Comparison of ENCODE assay signal across 21 cellular contexts in the genomic region with DNA sequence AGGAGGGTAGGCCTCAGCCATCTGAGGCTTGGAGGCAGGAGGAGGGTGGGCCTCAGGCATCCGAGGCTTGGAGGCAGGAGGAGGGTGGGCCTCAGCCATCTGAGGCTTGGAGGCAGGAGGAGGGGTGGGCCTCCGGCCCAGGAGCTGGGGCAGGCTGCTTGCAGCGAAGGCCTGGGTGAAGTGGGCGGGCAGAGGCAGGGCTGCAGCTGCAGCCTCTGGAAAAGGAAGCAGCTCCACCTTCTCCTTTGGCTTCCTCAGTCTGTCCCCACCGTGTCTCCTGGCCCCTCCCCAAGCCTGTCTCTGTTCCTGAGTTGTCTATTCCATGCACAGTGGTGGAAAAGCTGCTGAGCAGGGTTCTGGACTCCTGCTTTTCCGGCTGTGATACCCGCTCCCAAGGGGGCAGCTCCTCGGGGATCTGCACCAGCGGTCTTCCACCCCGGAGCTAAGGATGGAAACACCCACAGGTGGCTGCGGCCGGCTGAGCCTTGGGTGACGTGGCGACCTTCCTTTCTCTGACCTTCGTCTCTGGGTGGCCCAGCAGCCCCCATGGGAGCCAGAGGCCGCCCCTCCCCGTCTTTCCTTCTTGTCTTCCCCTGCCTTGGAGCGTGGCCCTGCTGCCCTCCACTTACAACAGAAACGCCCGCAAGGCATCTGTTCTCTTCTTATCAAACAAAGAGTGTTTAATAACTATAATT.
"Had no signal": no experiment of that assay in that cellular context is flagged by ENCODE, and none has a peak within 500 bp of the region (broad histone marks: within the 10 kb centered on the region; RNA-seq: fewer than 3 reads in every experiment).

No MANE protein-coding gene starts in this region.

- H3K9me3 Mint-ChIP-seq: activated B cell treated with CpG ODN at 0.5 μM for 24 hours; activated CD8-positive, alpha-beta T cell treated with anti-CD3 and anti-CD28 coated beads for 36 hours; activated naive CD8-positive, alpha-beta T cell treated with anti-CD3 and anti-CD28 coated beads, Interleukin-2, amount 10 ng/mL, durations not matched to agents 7 days and 5 days; activated T-helper 17 cell treated with anti-CD3 and anti-CD28 coated beads, Interleukin-2, amount 50 U/mL, for 72 hours; stimulated activated naive CD8-positive, alpha-beta T cell treated with anti-CD3 and anti-CD28 coated beads, Interleukin-15, Interleukin-2, amounts not matched to agents 100 ng/mL and 50 ng/mL, for 24 hours; T-cell had no signal

- H3K4me3 Mint-ChIP-seq: activated B cell treated with CpG ODN at 0.5 μM for 24 hours; activated CD8-positive, alpha-beta T cell treated with anti-CD3 and anti-CD28 coated beads for 36 hours; activated naive CD8-positive, alpha-beta T cell treated with anti-CD3 and anti-CD28 coated beads, Interleukin-2, amount 10 ng/mL, durations not matched to agents 7 days and 5 days; activated T-helper 17 cell treated with anti-CD3 and anti-CD28 coated beads, Interleukin-2, amount 50 U/mL, for 72 hours; naive B cell; stimulated activated naive CD8-positive, alpha-beta T cell treated with anti-CD3 and anti-CD28 coated beads, Interleukin-15, Interleukin-2, amounts not matched to agents 100 ng/mL and 50 ng/mL, for 24 hours; T-cell had no signal

- H3K36me3 Mint-ChIP-seq: activated naive CD8-positive, alpha-beta T cell treated with anti-CD3 and anti-CD28 coated beads, Interleukin-2, amount 10 ng/mL, durations not matched to agents 7 days and 5 days; naive B cell; T-cell had no signal

- H2AFZ ChIP-seq: parathyroid adenoma had no signal

- H3K79me2 ChIP-seq: parathyroid adenoma had no signal

- H3K9ac ChIP-seq: parathyroid adenoma had no signal

- H3K27ac Mint-ChIP-seq: activated B cell treated with CpG ODN at 0.5 μM for 24 hours; activated CD8-positive, alpha-beta T cell treated with anti-CD3 and anti-CD28 coated beads for 36 hours; activated naive CD8-positive, alpha-beta T cell treated with anti-CD3 and anti-CD28 coated beads, Interleukin-2, amount 10 ng/mL, durations not matched to agents 7 days and 5 days; activated T-helper 17 cell treated with anti-CD3 and anti-CD28 coated beads, Interleukin-2, amount 50 U/mL, for 72 hours; naive B cell; stimulated activated naive CD8-positive, alpha-beta T cell treated with anti-CD3 and anti-CD28 coated beads, Interleukin-15, Interleukin-2, amounts not matched to agents 100 ng/mL and 50 ng/mL, for 24 hours; T-cell had no signal

- H3K27ac ChIP-seq: body of pancreas, parathyroid adenoma, tibial nerve had no signal

- H3K27me3 ChIP-seq: body of pancreas, dorsolateral prefrontal cortex, tibial nerve had no signal

- H3K4me1 Mint-ChIP-seq: activated B cell treated with CpG ODN at 0.5 μM for 24 hours; activated naive CD8-positive, alpha-beta T cell treated with anti-CD3 and anti-CD28 coated beads, Interleukin-2, amount 10 ng/mL, durations not matched to agents 7 days and 5 days; activated T-helper 17 cell treated with anti-CD3 and anti-CD28 coated beads, Interleukin-2, amount 50 U/mL, for 72 hours had no signal

- H3K4me1 ChIP-seq: body of pancreas, parathyroid adenoma, tibial nerve had no signal

- H3K9me3 ChIP-seq: body of pancreas, mucosa of descending colon, tibial nerve had no signal

- DNase-seq: activated B cell treated with CpG ODN at 0.5 μM for 24 hours; activated CD4-positive, alpha-beta T cell treated with anti-CD3 and anti-CD28 coated beads for 4 hours; activated CD8-positive, alpha-beta T cell treated with anti-CD3 and anti-CD28 coated beads for 36 hours; activated naive CD4-positive, alpha-beta T cell; activated naive CD8-positive, alpha-beta T cell treated with anti-CD3 and anti-CD28 coated beads, Interleukin-2, amount 10 ng/mL, durations not matched to agents 7 days and 5 days; activated T-cell treated with anti-CD3 and anti-CD28 coated beads, Interleukin-2, amount 50 U/mL, for 1 hour; amygdala; body of pancreas; central memory CD4-positive, alpha-beta T cell; dorsolateral prefrontal cortex; erythroblast; foreskin melanocyte; mesenchymal stem cell; mucosa of descending colon; naive B cell; stimulated activated CD4-positive, alpha-beta T cell treated with anti-CD3 and anti-CD28 coated beads, Interleukin-2, amount 100 ng/mL, for 24 hours; T-cell had no signal

- H3K27me3 Mint-ChIP-seq: activated B cell treated with CpG ODN at 0.5 μM for 24 hours; activated CD8-positive, alpha-beta T cell treated with anti-CD3 and anti-CD28 coated beads for 36 hours; activated naive CD8-positive, alpha-beta T cell treated with anti-CD3 and anti-CD28 coated beads, Interleukin-2, amount 10 ng/mL, durations not matched to agents 7 days and 5 days; activated T-helper 17 cell treated with anti-CD3 and anti-CD28 coated beads, Interleukin-2, amount 50 U/mL, for 72 hours; naive B cell; stimulated activated naive CD8-positive, alpha-beta T cell treated with anti-CD3 and anti-CD28 coated beads, Interleukin-15, Interleukin-2, amounts not matched to agents 100 ng/mL and 50 ng/mL, for 24 hours had no signal

- ATAC-seq: activated CD8-positive, alpha-beta T cell treated with anti-CD3 and anti-CD28 coated beads for 36 hours; activated T-helper 17 cell treated with anti-CD3 and anti-CD28 coated beads, Interleukin-2, amount 50 U/mL, for 72 hours; body of pancreas; mucosa of descending colon; T-cell had no signal

- H3K4me3 ChIP-seq: body of pancreas, dorsolateral prefrontal cortex, mucosa of descending colon, tibial nerve had no signal

- H3K36me3 ChIP-seq: tibial nerve had no signal
